In the genomic region with DNA sequence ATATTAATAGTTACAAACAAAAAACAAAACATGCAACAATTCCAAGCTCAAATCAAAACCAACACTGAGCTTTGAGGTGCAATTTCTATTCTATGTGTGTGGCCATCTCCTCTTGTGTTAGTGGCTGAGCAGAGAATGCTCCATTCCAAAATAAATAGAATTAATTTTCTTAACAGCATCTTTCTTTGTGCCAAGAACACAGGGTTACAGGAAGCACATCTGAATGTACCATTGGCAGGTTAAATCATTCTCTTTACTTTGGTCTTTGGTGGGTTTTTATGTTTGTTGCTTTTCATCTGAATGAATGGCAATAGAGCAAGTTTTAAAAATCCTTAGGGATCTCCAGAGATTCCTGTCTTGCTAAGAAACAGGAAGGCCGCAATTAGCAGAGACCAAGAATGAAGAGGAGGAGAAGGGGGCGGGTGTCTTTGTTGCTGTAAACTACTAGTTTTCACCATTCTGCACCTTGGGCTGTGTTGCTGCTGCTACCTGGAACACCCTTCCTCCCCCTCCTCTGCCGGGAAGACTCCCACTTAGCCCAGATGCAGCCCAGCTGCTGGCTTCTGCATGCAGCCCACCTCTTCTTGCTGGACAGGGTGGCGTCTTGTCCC, we compare ENCODE assay signal across 25 cellular contexts.
"Had no signal": no experiment of that assay in that cellular context is flagged by ENCODE, and none has a peak within 500 bp of the region (broad histone marks: within the 10 kb centered on the region; RNA-seq: fewer than 3 reads in every experiment).

No MANE protein-coding gene starts in this region.

- ATAC-seq: effector memory CD8-positive, alpha-beta T cell; left cardiac atrium; natural killer cell treated with Interleukin-12 subunit alpha and Interleukin-12 subunit beta and Interleukin-15 and Interleukin-18, amount 100 ng/mL, for 72 hours; psoas muscle; right cardiac atrium; stimulated activated naive B cell treated with anti-CD40 and anti-IgM and Interleukin-4, amounts not matched to agents 10 μg/mL and 1 μg/mL and 100 μg/mL, for 72 hours; upper lobe of right lung had no signal

- H3K4me1 Mint-ChIP-seq: stimulated activated naive B cell treated with anti-CD40 and anti-IgM and Interleukin-4, amounts not matched to agents 10 μg/mL and 1 μg/mL and 100 μg/mL, for 72 hours had no signal

- H3K9me3 Mint-ChIP-seq: memory B cell; natural killer cell treated with Interleukin-12 subunit alpha and Interleukin-12 subunit beta and Interleukin-15 and Interleukin-18, amount 100 ng/mL, for 72 hours; stimulated activated naive B cell treated with anti-CD40 and anti-IgM and Interleukin-4, amounts not matched to agents 10 μg/mL and 1 μg/mL and 100 μg/mL, for 72 hours; stimulated activated naive CD8-positive, alpha-beta T cell treated with anti-CD3 and anti-CD28 coated beads, Interleukin-15, Interleukin-2, amounts not matched to agents 100 ng/mL and 50 ng/mL, for 24 hours had no signal

- H3K9me3 ChIP-seq: esophagus squamous epithelium, heart right ventricle, ovary, psoas muscle, transverse colon, upper lobe of right lung, vagina had no signal

- DNase-seq: cortex of kidney; effector memory CD8-positive, alpha-beta T cell; erythroblast; esophagus squamous epithelium; foreskin melanocyte; glutamatergic neuron; heart right ventricle; hippocampal formation; left cardiac atrium; occipital lobe; ovary; posterior cingulate gyrus; psoas muscle; right cardiac atrium; small intestine; stimulated activated CD4-positive, alpha-beta T cell treated with anti-CD3 and anti-CD28 coated beads, Interleukin-15, amount 100 ng/mL, for 24 hours; stimulated activated CD4-positive, alpha-beta T cell treated with anti-CD3 and anti-CD28 coated beads, Interleukin-2, amount 100 ng/mL, for 48 hours; stimulated activated naive B cell treated with anti-CD40 and anti-IgM and Interleukin-4, amounts not matched to agents 10 μg/mL and 1 μg/mL and 100 μg/mL, for 72 hours; transverse colon; upper lobe of right lung had no signal

- H3K27me3 ChIP-seq: esophagus squamous epithelium, heart right ventricle, ovary, transverse colon, upper lobe of right lung, vagina had no signal

- H3K4me3 Mint-ChIP-seq: effector memory CD8-positive, alpha-beta T cell; memory B cell; natural killer cell treated with Interleukin-12 subunit alpha and Interleukin-12 subunit beta and Interleukin-15 and Interleukin-18, amount 100 ng/mL, for 72 hours; stimulated activated naive B cell treated with anti-CD40 and anti-IgM and Interleukin-4, amounts not matched to agents 10 μg/mL and 1 μg/mL and 100 μg/mL, for 72 hours; stimulated activated naive CD8-positive, alpha-beta T cell treated with anti-CD3 and anti-CD28 coated beads, Interleukin-15, Interleukin-2, amounts not matched to agents 100 ng/mL and 50 ng/mL, for 24 hours had no signal

- H3K27ac Mint-ChIP-seq: effector memory CD8-positive, alpha-beta T cell; memory B cell; natural killer cell treated with Interleukin-12 subunit alpha and Interleukin-12 subunit beta and Interleukin-15 and Interleukin-18, amount 100 ng/mL, for 72 hours; stimulated activated naive B cell treated with anti-CD40 and anti-IgM and Interleukin-4, amounts not matched to agents 10 μg/mL and 1 μg/mL and 100 μg/mL, for 72 hours; stimulated activated naive CD8-positive, alpha-beta T cell treated with anti-CD3 and anti-CD28 coated beads, Interleukin-15, Interleukin-2, amounts not matched to agents 100 ng/mL and 50 ng/mL, for 24 hours had no signal

- H3K36me3 ChIP-seq: esophagus squamous epithelium, heart right ventricle, ovary, transverse colon, upper lobe of right lung, vagina had no signal

- H3K27ac ChIP-seq: esophagus squamous epithelium, ovary, psoas muscle, transverse colon, upper lobe of right lung, vagina had no signal

- H3K4me3 ChIP-seq: esophagus squamous epithelium, heart right ventricle, lung, ovary, psoas muscle, transverse colon, upper lobe of right lung, vagina had no signal

- H3K36me3 Mint-ChIP-seq: memory B cell; natural killer cell treated with Interleukin-12 subunit alpha and Interleukin-12 subunit beta and Interleukin-15 and Interleukin-18, amount 100 ng/mL, for 72 hours; stimulated activated naive B cell treated with anti-CD40 and anti-IgM and Interleukin-4, amounts not matched to agents 10 μg/mL and 1 μg/mL and 100 μg/mL, for 72 hours had no signal

- H3K4me1 ChIP-seq: esophagus squamous epithelium, psoas muscle, transverse colon, upper lobe of right lung, vagina had no signal
